In genomic region chr3:167735233-167736107, GRCh38 we compare ENCODE assay signal across 1 cellular context.
TF ChIP-seq lines count a peak whose summit lies in the region.

Gene SERPINI1 (plus strand): TSS chr3:167735721. CDS start chr3:167789129, 53,408 bp downstream.

TF ChIP-seq in GM12878, 131 proteins besides CTCF, POLR2A, EP300 and RAD21 (continued from another document):
- TF ChIP-seq PRDM15 (CRISPR knock-in tag; IDR thresholded peaks at IDR 0.05): no peak
- TF ChIP-seq TCF12 (IDR thresholded peaks at IDR 0.05; ENCODE audit: low read depth, low read length): peak; percentile 87
- no peak for TF ChIP-seq TARDBP (IDR thresholded peaks at IDR 0.05; ENCODE audit: borderline replicate concordance)
- no peak for TF ChIP-seq CEBPB (IDR thresholded peaks at IDR 0.05; ENCODE audit: borderline replicate concordance in 1 of 2, low read depth in 2 of 2, low read length in 2 of 2)
- peak; percentile 15 for TF ChIP-seq MYC (IDR thresholded peaks at IDR 0.05; ENCODE audit: insufficient read depth, insufficient read length, insufficient replicate concordance, low read length, severe bottlenecking)
- TF ChIP-seq ZNF207 (IDR thresholded peaks at IDR 0.05; ENCODE audit: borderline replicate concordance): 0 out of 2 replicates have a peak, but pooled peaks have one; percentile 69
- TF ChIP-seq GATAD2B (conservative IDR thresholded peaks at IDR 0.05; ENCODE audit: low read depth): peak; percentile 86; the same call in 1 of the 2 replicates
- TF ChIP-seq NBN (IDR thresholded peaks at IDR 0.05): peak; percentile 83; the same call in 1 of the 2 replicates
- TF ChIP-seq IKZF1 (conservative IDR thresholded peaks at IDR 0.05): peak; percentile 79
- peak; percentile 77; the same call in 1 of the 2 replicates for TF ChIP-seq TCF3 (IDR thresholded peaks at IDR 0.05; ENCODE audit: borderline replicate concordance, insufficient read depth, low read depth, low read length)
- TF ChIP-seq IRF4 (IDR thresholded peaks at IDR 0.05; ENCODE audit: low read depth, low read length): 0 out of 2 replicates have a peak, but pooled peaks have one; percentile 28
- peak; percentile 87; the same call in 1 of the 2 replicates for TF ChIP-seq NKRF (conservative IDR thresholded peaks at IDR 0.05)
- TF ChIP-seq NR2C1 (IDR thresholded peaks at IDR 0.05): no peak
- peak; percentile 72 for TF ChIP-seq PML (IDR thresholded peaks at IDR 0.05; ENCODE audit: low read length)
- peak in 1 of 2 experiments; percentile 51; a peak in 3 of 4 replicates for TF ChIP-seq IKZF2 (IDR thresholded peaks at IDR 0.05)
- peak; percentile 14; the same call in 1 of the 2 replicates for TF ChIP-seq PAX5 (IDR thresholded peaks at IDR 0.05; ENCODE audit: borderline replicate concordance, low read depth, low read length)
- no peak for TF ChIP-seq HCFC1 (IDR thresholded peaks at IDR 0.05; ENCODE audit: low read length)
- peak; percentile 3 for TF ChIP-seq RUNX3 (IDR thresholded peaks at IDR 0.05; ENCODE audit: low read length)
- no peak for TF ChIP-seq IRF5 (IDR thresholded peaks at IDR 0.05; ENCODE audit: borderline replicate concordance)
- TF ChIP-seq E4F1 (IDR thresholded peaks at IDR 0.05; ENCODE audit: borderline replicate concordance, partially characterized antibody): no peak
- peak; percentile 24 for TF ChIP-seq SMAD1 (IDR thresholded peaks at IDR 0.05; ENCODE audit: low read depth, partially characterized antibody)
- TF ChIP-seq RELA (IDR thresholded peaks at IDR 0.05; ENCODE audit: borderline replicate concordance, partially characterized antibody): no peak
- TF ChIP-seq NR2F1 (conservative IDR thresholded peaks at IDR 0.05): no peak
- peak; percentile 75 for TF ChIP-seq LARP7 (IDR thresholded peaks at IDR 0.05)
- TF ChIP-seq RB1 (IDR thresholded peaks at IDR 0.05; ENCODE audit: borderline replicate concordance): peak; percentile 80; the same call in 1 of the 2 replicates
- TF ChIP-seq RAD51 (IDR thresholded peaks at IDR 0.05): 0 out of 2 replicates have a peak, but pooled peaks have one; percentile 3
- TF ChIP-seq MEF2B (IDR thresholded peaks at IDR 0.05; ENCODE audit: partially characterized antibody, poor library complexity, severe bottlenecking): peak; percentile 44
- TF ChIP-seq, protein P1, sequence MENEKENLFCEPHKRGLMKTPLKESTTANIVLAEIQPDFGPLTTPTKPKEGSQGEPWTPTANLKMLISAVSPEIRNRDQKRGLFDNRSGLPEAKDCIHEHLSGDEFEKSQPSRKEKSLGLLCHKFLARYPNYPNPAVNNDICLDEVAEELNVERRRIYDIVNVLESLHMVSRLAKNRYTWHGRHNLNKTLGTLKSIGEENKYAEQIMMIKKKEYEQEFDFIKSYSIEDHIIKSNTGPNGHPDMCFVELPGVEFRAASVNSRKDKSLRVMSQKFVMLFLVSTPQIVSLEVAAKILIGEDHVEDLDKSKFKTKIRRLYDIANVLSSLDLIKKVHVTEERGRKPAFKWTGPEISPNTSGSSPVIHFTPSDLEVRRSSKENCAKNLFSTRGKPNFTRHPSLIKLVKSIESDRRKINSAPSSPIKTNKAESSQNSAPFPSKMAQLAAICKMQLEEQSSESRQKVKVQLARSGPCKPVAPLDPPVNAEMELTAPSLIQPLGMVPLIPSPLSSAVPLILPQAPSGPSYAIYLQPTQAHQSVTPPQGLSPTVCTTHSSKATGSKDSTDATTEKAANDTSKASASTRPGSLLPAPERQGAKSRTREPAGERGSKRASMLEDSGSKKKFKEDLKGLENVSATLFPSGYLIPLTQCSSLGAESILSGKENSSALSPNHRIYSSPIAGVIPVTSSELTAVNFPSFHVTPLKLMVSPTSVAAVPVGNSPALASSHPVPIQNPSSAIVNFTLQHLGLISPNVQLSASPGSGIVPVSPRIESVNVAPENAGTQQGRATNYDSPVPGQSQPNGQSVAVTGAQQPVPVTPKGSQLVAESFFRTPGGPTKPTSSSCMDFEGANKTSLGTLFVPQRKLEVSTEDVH (IDR thresholded peaks at IDR 0.05; ENCODE audit: low read depth, partially characterized antibody): no peak
- 0 out of 2 replicates have a peak, but pooled peaks have one; percentile 61 for TF ChIP-seq CBFB (IDR thresholded peaks at IDR 0.05; ENCODE audit: low read depth)
- no peak for TF ChIP-seq CBX3 (IDR thresholded peaks at IDR 0.05; ENCODE audit: borderline replicate concordance, low read depth)
- TF ChIP-seq WRNIP1 (IDR thresholded peaks at IDR 0.05; ENCODE audit: borderline replicate concordance, low read depth, low read length): 0 out of 2 replicates have a peak, but pooled peaks have one; percentile 83
- no peak for TF ChIP-seq SP1 (IDR thresholded peaks at IDR 0.05; ENCODE audit: low read depth, low read length)
- TF ChIP-seq MTA2 (IDR thresholded peaks at IDR 0.05; ENCODE audit: low read depth): peak; percentile 45
- TF ChIP-seq MTA3 (IDR thresholded peaks at IDR 0.05; ENCODE audit: borderline replicate concordance, low read length): no peak; the same call in 1 of the 2 replicates
- 0 out of 2 replicates have a peak, but pooled peaks have one; percentile 40 for TF ChIP-seq POLR2AphosphoS2 (IDR thresholded peaks at IDR 0.05; ENCODE audit: low read depth, low read length)
- TF ChIP-seq EED (IDR thresholded peaks at IDR 0.05; ENCODE audit: low read depth): peak; percentile 62
